Comparison of ENCODE assay signal across 26 cellular contexts in genomic region chr15:92326236-92326635, GRCh38.
"Had no signal": no experiment of that assay in that cellular context is flagged by ENCODE, and none has a peak within 500 bp of the region (broad histone marks: within the 10 kb centered on the region; RNA-seq: fewer than 3 reads in every experiment).

No MANE protein-coding gene starts in this region.

- H3K36me3 Mint-ChIP-seq: activated naive CD8-positive, alpha-beta T cell treated with anti-CD3 and anti-CD28 coated beads, Interleukin-2, amount 10 ng/mL, durations not matched to agents 7 days and 5 days; T-cell had no signal

- H3K4me1 Mint-ChIP-seq: activated CD4-positive, alpha-beta T cell treated with anti-CD3 and anti-CD28 coated beads for 36 hours; activated naive CD8-positive, alpha-beta T cell treated with anti-CD3 and anti-CD28 coated beads, Interleukin-2, amount 10 ng/mL, durations not matched to agents 7 days and 5 days; T-cell had no signal

- H3K27me3 ChIP-seq: adrenal gland, breast epithelium, Peyer's patch had no signal

- H3K27me3 Mint-ChIP-seq: activated CD8-positive, alpha-beta T cell treated with anti-CD3 and anti-CD28 coated beads for 36 hours had no signal

- H3K4me3 ChIP-seq: adrenal gland, breast epithelium, Peyer's patch, SK-N-MC had no signal

- H3K9me3 ChIP-seq: adrenal gland, breast epithelium, Peyer's patch had no signal

- H3K27ac Mint-ChIP-seq: activated CD4-positive, alpha-beta T cell treated with anti-CD3 and anti-CD28 coated beads for 36 hours; activated CD8-positive, alpha-beta T cell treated with anti-CD3 and anti-CD28 coated beads for 36 hours; activated naive CD8-positive, alpha-beta T cell treated with anti-CD3 and anti-CD28 coated beads, Interleukin-2, amount 10 ng/mL, durations not matched to agents 7 days and 5 days; activated T-cell treated with anti-CD3 and anti-CD28 coated beads, Interleukin-2, amount 50 U/mL, for 72 hours; T-cell had no signal

- H3K4me3 Mint-ChIP-seq: activated CD4-positive, alpha-beta T cell treated with anti-CD3 and anti-CD28 coated beads for 36 hours; activated CD8-positive, alpha-beta T cell treated with anti-CD3 and anti-CD28 coated beads for 36 hours; activated naive CD8-positive, alpha-beta T cell treated with anti-CD3 and anti-CD28 coated beads, Interleukin-2, amount 10 ng/mL, durations not matched to agents 7 days and 5 days; activated T-cell treated with anti-CD3 and anti-CD28 coated beads, Interleukin-2, amount 50 U/mL, for 72 hours; T-cell had no signal

- H3K4me2 ChIP-seq: KMS-11 had no signal

- DNase-seq: activated CD4-positive, alpha-beta T cell treated with anti-CD3 and anti-CD28 coated beads for 36 hours; activated CD4-positive, CD25-positive, alpha-beta regulatory T cell; activated CD8-positive, alpha-beta memory T cell treated with anti-CD3 and anti-CD28 coated beads, Interleukin-2, amount 50 U/mL, for 4 hours; activated CD8-positive, alpha-beta T cell treated with anti-CD3 and anti-CD28 coated beads for 36 hours; activated naive CD4-positive, alpha-beta T cell treated with anti-CD3 and anti-CD28 coated beads, Interleukin-2, amount 50 U/mL, for 16 hours; activated naive CD8-positive, alpha-beta T cell treated with anti-CD3 and anti-CD28 coated beads, Interleukin-2, amount 10 ng/mL, durations not matched to agents 7 days and 5 days; activated T-cell treated with anti-CD3 and anti-CD28 coated beads, Interleukin-2, amount 50 U/mL, for 72 hours; adrenal gland; anterior cingulate cortex; central memory CD4-positive, alpha-beta T cell; NCI-H1092 treated with DMSO at 0.1 percent for 48 hours; NCI-H1417 treated with DMSO at 0.1 percent for 48 hours; NCI-H1694; NCI-H2029; NCI-H2107; NCI-H2171 treated with DMSO at 0.1 percent for 48 hours; NCI-H226; NCI-H526 treated with DMSO at 0.1 percent for 48 hours; Peyer's patch; SIG-M5; T-cell; T-helper 2 cell; T1000 had no signal

- H3K27ac ChIP-seq: adrenal gland, breast epithelium, KMS-11, Peyer's patch, SK-N-MC had no signal

- H3K9ac ChIP-seq: KMS-11 had no signal

- H3K9me3 Mint-ChIP-seq: activated CD8-positive, alpha-beta T cell treated with anti-CD3 and anti-CD28 coated beads for 36 hours; activated naive CD8-positive, alpha-beta T cell treated with anti-CD3 and anti-CD28 coated beads, Interleukin-2, amount 10 ng/mL, durations not matched to agents 7 days and 5 days; activated T-cell treated with anti-CD3 and anti-CD28 coated beads, Interleukin-2, amount 50 U/mL, for 72 hours; T-cell had no signal

- H3K4me1 ChIP-seq: adrenal gland, breast epithelium, Peyer's patch had no signal

- H3K36me3 ChIP-seq: adrenal gland, breast epithelium, Peyer's patch had no signal
